ENCODE assay signal across 3 cellular contexts in genomic region chr1:211627259-211627658, GRCh38.
TF ChIP-seq lines count a peak whose summit lies in the region.

No MANE protein-coding gene starts in this region.

TF ChIP-seq in SK-N-SH treated with all-trans-retinoic acid at 6 μM for 48 hours, 23 proteins besides CTCF, POLR2A, EP300 and RAD21:
- TF ChIP-seq CSRNP3 (CRISPR knock-in tag; IDR thresholded peaks at IDR 0.05) = no peak
- TF ChIP-seq TOX (CRISPR knock-in tag; IDR thresholded peaks at IDR 0.05; ENCODE audit: borderline replicate concordance) = no peak
- no peak for TF ChIP-seq ZFP3 (CRISPR knock-in tag; IDR thresholded peaks at IDR 0.05)
- no peak for TF ChIP-seq ZNF70 (CRISPR knock-in tag; IDR thresholded peaks at IDR 0.05)

TF ChIP-seq in SK-N-SH, 30 proteins besides CTCF, POLR2A, EP300 and RAD21:
- no peak for TF ChIP-seq TCF12 (IDR thresholded peaks at IDR 0.05)
- TF ChIP-seq EZH2phosphoT487 (IDR thresholded peaks at IDR 0.05; ENCODE audit: borderline replicate concordance, low read depth) = no peak
- no peak for TF ChIP-seq RCOR1 (IDR thresholded peaks at IDR 0.05; ENCODE audit: low read length)
- no peak for TF ChIP-seq ZBTB33 (IDR thresholded peaks at IDR 0.05; ENCODE audit: borderline replicate concordance, low read depth)
- TF ChIP-seq NRF1 (IDR thresholded peaks at IDR 0.05; ENCODE audit: low read depth, low read length) = no peak
- no peak for TF ChIP-seq TAF1 (IDR thresholded peaks at IDR 0.05; ENCODE audit: borderline replicate concordance, low read depth, low read length)
- TF ChIP-seq CHD2 (IDR thresholded peaks at IDR 0.05; ENCODE audit: low read length, partially characterized antibody) = no peak
- no peak for TF ChIP-seq MAX (IDR thresholded peaks at IDR 0.05; ENCODE audit: low read depth)
- TF ChIP-seq IRF3 (IDR thresholded peaks at IDR 0.05; ENCODE audit: low read depth, low read length) = no peak
- TF ChIP-seq RFX5 (IDR thresholded peaks at IDR 0.05; ENCODE audit: low read length) = no peak
- TF ChIP-seq GATA2 (CRISPR knock-in tag; IDR thresholded peaks at IDR 0.05) = no peak
- TF ChIP-seq NFIC (IDR thresholded peaks at IDR 0.05; ENCODE audit: borderline replicate concordance) = no peak
- TF ChIP-seq FOSL2 (IDR thresholded peaks at IDR 0.05; ENCODE audit: borderline replicate concordance, low read depth) = no peak
- no peak for TF ChIP-seq RXRA (IDR thresholded peaks at IDR 0.05; ENCODE audit: borderline replicate concordance, low read depth)
- no peak for TF ChIP-seq JUND (IDR thresholded peaks at IDR 0.05)

TF ChIP-seq in H1, 55 proteins besides CTCF, POLR2A, EP300 and RAD21:
- TF ChIP-seq MAX (IDR thresholded peaks at IDR 0.05) (no peak), GTF2F1 (IDR thresholded peaks at IDR 0.05; ENCODE audit: borderline replicate concordance, low read depth, low read length) (no peak), BACH1 (IDR thresholded peaks at IDR 0.05; ENCODE audit: low read length) (no peak)
